In genomic region chr4:136818811-136819210, GRCh38 we compare ENCODE assay signal across 1 cellular context.
TF ChIP-seq lines count a peak whose summit lies in the region.

No MANE protein-coding gene starts in this region.

TF ChIP-seq in IMR-90, 13 proteins besides CTCF, POLR2A, EP300 and RAD21 (continued from another document):
- TF ChIP-seq ELK1 (IDR thresholded peaks at IDR 0.05; ENCODE audit: borderline replicate concordance, low read depth, low read length) (no peak), USF2 (IDR thresholded peaks at IDR 0.05; ENCODE audit: low read depth, low read length) (no peak), MAZ (IDR thresholded peaks at IDR 0.05; ENCODE audit: borderline replicate concordance, low read depth, low read length) (no peak), RCOR1 (IDR thresholded peaks at IDR 0.05; ENCODE audit: insufficient replicate concordance, low read length) (no peak), FOS (IDR thresholded peaks at IDR 0.05; ENCODE audit: low read depth, low read length) (no peak), RFX5 (IDR thresholded peaks at IDR 0.05; ENCODE audit: low read depth, low read length) (no peak), MXI1 (IDR thresholded peaks at IDR 0.05; ENCODE audit: borderline replicate concordance, low read depth, low read length) (no peak), CHD1 (IDR thresholded peaks at IDR 0.05; ENCODE audit: low read depth, low read length) (no peak), MAFK (IDR thresholded peaks at IDR 0.05; ENCODE audit: low read depth, low read length) (no peak), CEBPB (IDR thresholded peaks at IDR 0.05; ENCODE audit: low read depth, low read length) (no peak), SMC3 (IDR thresholded peaks at IDR 0.05; ENCODE audit: low read depth, low read length) (no peak)
